8 cellular contexts compared by ENCODE assay signal in the genomic region with DNA sequence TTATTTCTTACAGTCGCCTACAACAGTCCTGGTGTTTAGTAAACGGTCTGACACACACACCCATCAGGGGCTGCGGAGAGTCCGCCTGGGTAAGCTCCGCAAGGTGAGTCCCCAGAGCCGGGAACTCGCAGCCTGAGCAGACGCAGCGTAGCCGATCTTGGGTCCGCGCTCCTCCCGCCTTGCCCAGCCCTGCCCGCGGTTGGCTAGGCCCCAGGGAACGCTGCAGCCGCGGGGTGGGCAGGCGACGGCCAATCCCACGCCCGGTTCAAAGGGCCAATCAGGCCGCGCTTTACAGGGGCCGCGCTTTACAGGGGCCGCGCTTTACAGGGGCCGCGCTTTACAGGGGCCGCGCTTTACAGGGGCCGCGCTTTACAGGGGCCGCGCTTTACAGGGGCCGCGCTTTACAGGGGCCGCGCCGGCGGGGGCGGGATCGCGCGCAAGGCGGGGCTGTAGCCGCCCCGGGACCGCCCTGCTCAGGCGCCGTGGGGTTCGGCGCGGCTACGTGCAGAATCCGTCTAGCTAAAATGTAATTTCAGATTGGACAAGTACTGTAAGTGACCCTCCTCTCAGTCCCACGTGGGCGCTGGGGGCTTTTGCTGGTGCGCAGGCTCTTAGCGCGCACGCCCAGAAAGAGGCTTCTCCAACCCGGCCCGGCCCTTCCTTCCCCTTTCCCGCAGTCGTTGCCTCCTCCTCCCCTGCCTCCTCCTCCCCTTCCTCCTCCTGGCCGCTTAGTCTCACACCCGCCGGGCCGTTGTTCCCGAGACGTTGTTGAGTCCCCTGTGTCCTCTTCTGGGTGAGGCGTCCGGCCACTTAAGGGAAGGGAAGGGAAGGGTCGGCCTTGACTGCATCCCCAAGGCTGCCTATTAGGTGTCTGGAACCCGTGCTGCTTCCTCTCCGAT. TPM values are rescaled to one million over a fixed set of nuclear protein-coding genes. Genes with fewer than 3 reads are reported as not detected.
A peak's percentile ranks its signal among the peaks of the same experiment; 100 is the strongest.
DNase-seq lines count a peak whose midpoint lies in the region; ATAC-seq, FAIRE-seq and TF ChIP-seq lines count a peak whose summit lies in the region.

A gene with protein sequence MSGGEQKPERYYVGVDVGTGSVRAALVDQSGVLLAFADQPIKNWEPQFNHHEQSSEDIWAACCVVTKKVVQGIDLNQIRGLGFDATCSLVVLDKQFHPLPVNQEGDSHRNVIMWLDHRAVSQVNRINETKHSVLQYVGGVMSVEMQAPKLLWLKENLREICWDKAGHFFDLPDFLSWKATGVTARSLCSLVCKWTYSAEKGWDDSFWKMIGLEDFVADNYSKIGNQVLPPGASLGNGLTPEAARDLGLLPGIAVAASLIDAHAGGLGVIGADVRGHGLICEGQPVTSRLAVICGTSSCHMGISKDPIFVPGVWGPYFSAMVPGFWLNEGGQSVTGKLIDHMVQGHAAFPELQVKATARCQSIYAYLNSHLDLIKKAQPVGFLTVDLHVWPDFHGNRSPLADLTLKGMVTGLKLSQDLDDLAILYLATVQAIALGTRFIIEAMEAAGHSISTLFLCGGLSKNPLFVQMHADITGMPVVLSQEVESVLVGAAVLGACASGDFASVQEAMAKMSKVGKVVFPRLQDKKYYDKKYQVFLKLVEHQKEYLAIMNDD (plus strand): TSS at position 737 of the 899 bp plus-strand sequence. CDS start 24,456 bp downstream, outside the sequence.

- no peaks in the 10 kb centered on the region for H3K27me3 Mint-ChIP-seq in Caco-2 (ENCODE audit: insufficient read depth, unreplicated experiment)

- peak within 1 kb of the TSS; percentile 39 for H3K4me3 ChIP-seq in Caco-2 (ENCODE audit: low read depth, low read length)
- H3K4me3 ChIP-seq in NT2/D1 (ENCODE audit: insufficient read length, low read depth), result peak within 1 kb of the TSS; percentile 74
- H3K4me3 ChIP-seq in endocrine pancreas (ENCODE audit: control insufficient read depth, insufficient read depth, low read length), result peak within 1 kb of the TSS; percentile 89

- peak; percentile 89 to 94 for DNase-seq in Caco-2
- DNase-seq in HTR-8/SVneo (ENCODE audit: insufficient read length, low spot score), result peak; percentile 91
- peak; percentile 95 for DNase-seq in NT2/D1 (ENCODE audit: low read depth, low spot score)
- DNase-seq in activated CD8-positive, alpha-beta memory T cell treated with anti-CD3 and anti-CD28 coated beads, Interleukin-2, amount 50 U/mL, for 1 hour (ENCODE audit: extremely low read depth), result peak; percentile 68
- DNase-seq in mesenteric fat pad (ENCODE audit: low spot score), result peak; percentile 98
- DNase-seq in stimulated activated CD8-positive, alpha-beta memory T cell treated with anti-CD3 and anti-CD28 coated beads, Interleukin-15, amount 100 ng/mL, for 1 hour (ENCODE audit: low read depth), result peak; percentile 63

- no peak for TF ChIP-seq CTCF in Caco-2 (IDR thresholded peaks at IDR 0.05; ENCODE audit: insufficient read depth in 1 of 2, low read depth in 1 of 2, low read length in 1 of 2, severe bottlenecking in 1 of 2, unreplicated experiment in 1 of 2)

- POLR2A ChIA-PET in Caco-2 (lab: Charles Lee), result interaction anchor here (0.5 to 1.8 kb wide), 3 partner anchors 97 to 573 kb away, joined by 4 to 7 read pairs (median 6); a partner anchor contains a TSS

- intact Hi-C loops in Caco-2 (cut with micrococcal nuclease; ENCODE audit: unreplicated experiment), result loop anchor here (2.0 to 10.0 kb wide), 5 partner anchors 108 to 514 kb away; a partner anchor contains a TSS

- H3K27me3 ChIP-seq in Caco-2 (replicated peaks; ENCODE audit: control insufficient read depth, insufficient read depth, low read length) (no peaks in the 10 kb centered on the region), NT2/D1 (ENCODE audit: insufficient read depth, insufficient read length) (peaks cover 12% of the 10 kb centered on the region), endocrine pancreas (ENCODE audit: control insufficient read depth, insufficient read depth, low read length) (no peaks in the 10 kb centered on the region)

- ATAC-seq in GM21381 (IDR thresholded peaks at IDR 0.05; ENCODE audit: unreplicated experiment), result peak; percentile 92

- peaks cover 10% of the 10 kb centered on the region for H3K9me3 Mint-ChIP-seq in Caco-2 (ENCODE audit: unreplicated experiment)

- H3K4me1 ChIP-seq in Caco-2, result no peaks in the 10 kb centered on the region
- no peaks in the 10 kb centered on the region for H3K4me1 ChIP-seq in NT2/D1 (ENCODE audit: insufficient read depth, insufficient read length)
- no peaks in the 10 kb centered on the region for H3K4me1 ChIP-seq in endocrine pancreas (ENCODE audit: control insufficient read depth, insufficient read depth, low read length)

- no peaks in the 10 kb centered on the region for H3K9me3 ChIP-seq in Caco-2
- H3K9me3 ChIP-seq in NT2/D1 (ENCODE audit: insufficient read depth, low read length), result no peaks in the 10 kb centered on the region
- no peaks in the 10 kb centered on the region for H3K9me3 ChIP-seq in endocrine pancreas (ENCODE audit: control insufficient read depth, low read length)

- H3K4me3 Mint-ChIP-seq in Caco-2 (ENCODE audit: unreplicated experiment), result peak within 1 kb of the TSS; percentile 83

- no peaks in the 10 kb centered on the region for H3K36me3 Mint-ChIP-seq in Caco-2 (ENCODE audit: insufficient read depth, unreplicated experiment)

- H3K36me3 ChIP-seq in Caco-2 (ENCODE audit: control insufficient read depth, insufficient read depth, low read length) (no peaks in the 10 kb centered on the region), NT2/D1 (ENCODE audit: insufficient read depth, insufficient read length, low read length) (no peaks in the 10 kb centered on the region), endocrine pancreas (ENCODE audit: control insufficient read depth, insufficient read depth, low read length) (no peaks in the 10 kb centered on the region)

- H3K4me1 Mint-ChIP-seq in Caco-2 (ENCODE audit: low read depth, unreplicated experiment), result peaks cover 15% of the 10 kb centered on the region

- CTCF ChIA-PET in Caco-2 (lab: Charles Lee), result no interaction called here

- H3K9ac ChIP-seq in NT2/D1 (ENCODE audit: insufficient read length, low read depth) (peak within 1 kb of the TSS; percentile 97), endocrine pancreas (ENCODE audit: control insufficient read depth, insufficient read depth, low read length) (peak within 1 kb of the TSS; percentile 90)

- H3K27ac Mint-ChIP-seq in Caco-2 (ENCODE audit: unreplicated experiment), result peak within 1 kb of the TSS; percentile 79

- peak; percentile 44 for FAIRE-seq in HTR-8/SVneo (lab: Jason Lieb, UNC)

- no TSS peak for BruUV-seq in Caco-2 (replicated peaks; lab: Mats Ljungman, UMichigan)

RNA-seq across cellular contexts. Expression of the gene that starts here (rescaled TPM):
- total RNA-seq in Caco-2 (2022) (3.4 and 6.4 TPM in 2 replicates), mesenteric fat pad (13.8 TPM)

Comparison
In these comparisons a context has a peak if more than half of its experiments do, and no peak if none do; other contexts are left out.
1. Peak in every context shown above with its lines: DNase-seq, ATAC-seq and H3K4me3 ChIP-seq.
2. H3K4me3 ChIP-seq: peak in every context shown above with its lines; median percentile 89 in endocrine pancreas; 74 in NT2/D1; 39 in Caco-2.